Comparison of ENCODE assay signal across 8 cellular contexts in genomic region chr19:55258828-55259539, GRCh38. TPM values are rescaled to one million over a fixed set of nuclear protein-coding genes. Genes with fewer than 3 reads are reported as not detected.
DNase-seq lines count a peak whose midpoint lies in the region; ATAC-seq and TF ChIP-seq lines count a peak whose summit lies in the region.

TSS of gene PPP6R1 (minus strand) at chr19:55259017. CDS start at chr19:55247103, 11,914 bp downstream.

- peak within 1 kb of the TSS; percentile 86 for H3K9ac ChIP-seq in fibroblast of lung (ENCODE audit: insufficient read depth, low read length)

- H2AFZ ChIP-seq in fibroblast of lung (ENCODE audit: low read length): peak within 1 kb of the TSS; percentile 83

- H3K4me3 ChIP-seq in LNCaP clone FGC (ENCODE audit: low read depth, low read length) (peak within 1 kb of the TSS; percentile 92), fibroblast of lung (replicated peaks in 1 of 4; ENCODE audit: control extremely low read depth in 1 of 4, insufficient read depth in 1 of 4, low read depth in 3 of 4, low read length in 4 of 4) (peak within 1 kb of the TSS; percentile 76 to 88 (median 84))
- H3K4me3 ChIP-seq in naive thymus-derived CD4-positive, alpha-beta T cell (ENCODE audit: low read length): peak within 1 kb of the TSS; percentile 87

- CTCF ChIA-PET in RWPE1 (lab: Yijun Ruan, JAX): no interaction called here
- CTCF ChIA-PET in naive thymus-derived CD4-positive, alpha-beta T cell (lab: Charles Lee): interaction anchor here (0.6 to 1.8 kb wide), 3 partner anchors 43 to 383 kb away, joined by 3 to 8 read pairs (median 4); no protein-coding TSS in a partner anchor

- H3K79me2 ChIP-seq in fibroblast of lung (ENCODE audit: control insufficient read depth, insufficient read depth, low read length): peaks cover 46% of the 10 kb centered on the region

- POLR2A ChIA-PET in RWPE1 (lab: Yijun Ruan, JAX; ENCODE audit: low non-redundant PET): interaction anchor here (0.6 to 1.3 kb wide), 6 partner anchors 11 to 154 kb away, joined by 3 to 5 read pairs (median 3); partner anchors contain the start of gene HSPBP1
- POLR2A ChIA-PET in naive thymus-derived CD4-positive, alpha-beta T cell (lab: Charles Lee): interaction anchor here (0.6 to 12.3 kb wide), 25 partner anchors 8 to 395 kb away, joined by 3 to 156 read pairs (median 4); partner anchors contain the start of genes BRSK1, FIZ1, HSPBP1 and ISOC2

- peak within 1 kb of the TSS; percentile 90 for H3K4me2 ChIP-seq in fibroblast of lung (ENCODE audit: extremely low read depth, insufficient read depth, low read length)

- peak; percentile 100 for DNase-seq in Daoy (ENCODE audit: low read depth)
- peak; percentile 97 for DNase-seq in GOT3 (lab: John Stamatoyannopoulos, UW)
- DNase-seq in LNCaP clone FGC (ENCODE audit: low read depth): peak; percentile 99
- peak; percentile 99 for DNase-seq in RWPE1 (ENCODE audit: low spot score)
- peak; percentile 100 for DNase-seq in fibroblast of lung (ENCODE audit: low read depth in 2 of 2)
- DNase-seq in naive thymus-derived CD4-positive, alpha-beta T cell: peak; percentile 92 to 97 (median 96)
- DNase-seq in stimulated activated naive B cell treated with anti-CD40 and anti-IgM and Interleukin-4, amounts not matched to agents 10 μg/mL and 1 μg/mL and 100 μg/mL, for 72 hours: peak; percentile 97

- H3K36me3 Mint-ChIP-seq in activated T-helper 17 cell treated with anti-CD3 and anti-CD28 coated beads, Interleukin-2, amount 50 U/mL, for 72 hours (ENCODE audit: low read depth): peaks cover 55% of the 10 kb centered on the region
- H3K36me3 Mint-ChIP-seq in naive thymus-derived CD4-positive, alpha-beta T cell: peaks cover 0 to 40% (median 4%) of the 10 kb centered on the region in 5 donors
- H3K36me3 Mint-ChIP-seq in stimulated activated naive B cell treated with anti-CD40 and anti-IgM and Interleukin-4, amounts not matched to agents 10 μg/mL and 1 μg/mL and 100 μg/mL, for 72 hours: peaks cover 37 to 44% of the 10 kb centered on the region in 2 donors

- H3K27ac Mint-ChIP-seq in activated T-helper 17 cell treated with anti-CD3 and anti-CD28 coated beads, Interleukin-2, amount 50 U/mL, for 72 hours: peak within 1 kb of the TSS; percentile 99
- peak within 1 kb of the TSS; percentile 97 to 99 (median 98) for H3K27ac Mint-ChIP-seq in naive thymus-derived CD4-positive, alpha-beta T cell
- peak within 1 kb of the TSS; percentile 98 for H3K27ac Mint-ChIP-seq in stimulated activated naive B cell treated with anti-CD40 and anti-IgM and Interleukin-4, amounts not matched to agents 10 μg/mL and 1 μg/mL and 100 μg/mL, for 72 hours

- H3K27ac ChIP-seq in RWPE1: peak within 1 kb of the TSS; percentile 99
- H3K27ac ChIP-seq in fibroblast of lung (ENCODE audit: insufficient read depth, low read length): peak within 1 kb of the TSS; percentile 92
- peak within 1 kb of the TSS; percentile 94 for H3K27ac ChIP-seq in naive thymus-derived CD4-positive, alpha-beta T cell (ENCODE audit: low read depth, low read length)

- TF ChIP-seq CTCF in LNCaP clone FGC (IDR thresholded peaks at IDR 0.05; ENCODE audit: control insufficient read depth, extremely low read depth, insufficient read depth) (no peak), RWPE1 (conservative IDR thresholded peaks at IDR 0.05; ENCODE audit: low read depth) (no peak), fibroblast of lung (conservative IDR thresholded peaks at IDR 0.05 in 1 of 2, IDR thresholded peaks at IDR 0.05 in 1 of 2; ENCODE audit: low read depth in 1 of 2, low read length in 2 of 2) (no peak)

- no peaks in the 10 kb centered on the region for H3K9me3 Mint-ChIP-seq in activated T-helper 17 cell treated with anti-CD3 and anti-CD28 coated beads, Interleukin-2, amount 50 U/mL, for 72 hours
- no peaks in the 10 kb centered on the region for H3K9me3 Mint-ChIP-seq in naive thymus-derived CD4-positive, alpha-beta T cell
- H3K9me3 Mint-ChIP-seq in stimulated activated naive B cell treated with anti-CD40 and anti-IgM and Interleukin-4, amounts not matched to agents 10 μg/mL and 1 μg/mL and 100 μg/mL, for 72 hours: no peaks in the 10 kb centered on the region

- peak; percentile 80 for ATAC-seq in activated T-helper 17 cell treated with anti-CD3 and anti-CD28 coated beads, Interleukin-2, amount 50 U/mL, for 72 hours (replicated peaks)
- peak; percentile 91 for ATAC-seq in naive thymus-derived CD4-positive, alpha-beta T cell
- ATAC-seq in stimulated activated naive B cell treated with anti-CD40 and anti-IgM and Interleukin-4, amounts not matched to agents 10 μg/mL and 1 μg/mL and 100 μg/mL, for 72 hours (replicated peaks): peak; percentile 77 to 78

- intact Hi-C loops in naive thymus-derived CD4-positive, alpha-beta T cell (cut with micrococcal nuclease): loop anchor here (1.0 to 10.0 kb wide), 20 partner anchors 21 to 886 kb away; partner anchors contain the start of genes FIZ1 (in 2 of the 2), HSPBP1 (in 2 of the 2), KMT5C (in 2 of the 2) and PPP1R12C (in 2 of the 2)

- no peaks in the 10 kb centered on the region for H3K27me3 Mint-ChIP-seq in activated T-helper 17 cell treated with anti-CD3 and anti-CD28 coated beads, Interleukin-2, amount 50 U/mL, for 72 hours
- H3K27me3 Mint-ChIP-seq in naive thymus-derived CD4-positive, alpha-beta T cell: no peaks in the 10 kb centered on the region
- no peaks in the 10 kb centered on the region for H3K27me3 Mint-ChIP-seq in stimulated activated naive B cell treated with anti-CD40 and anti-IgM and Interleukin-4, amounts not matched to agents 10 μg/mL and 1 μg/mL and 100 μg/mL, for 72 hours

- H3K9me3 ChIP-seq in fibroblast of lung (ENCODE audit: control insufficient read depth, insufficient read depth, low read depth, low read length): no peaks in the 10 kb centered on the region
- no peaks in the 10 kb centered on the region for H3K9me3 ChIP-seq in naive thymus-derived CD4-positive, alpha-beta T cell (ENCODE audit: control insufficient read depth in 2 of 3, low read length in 3 of 3)

- H3K36me3 ChIP-seq in fibroblast of lung (ENCODE audit: control insufficient read depth, insufficient read depth, low read length): no peaks in the 10 kb centered on the region
- peaks cover 0 to 9% (median 0%) of the 10 kb centered on the region in 3 experiments for H3K36me3 ChIP-seq in naive thymus-derived CD4-positive, alpha-beta T cell (ENCODE audit: control insufficient read depth in 2 of 3, insufficient read depth in 3 of 3, low read length in 3 of 3)

- H4K20me1 ChIP-seq in fibroblast of lung (ENCODE audit: control insufficient read depth, extremely low read depth, insufficient read depth, low read length): no peaks in the 10 kb centered on the region

- peaks cover 3% of the 10 kb centered on the region for H3K4me1 ChIP-seq in fibroblast of lung (ENCODE audit: control insufficient read depth, extremely low read depth, insufficient read depth, low read length)
- H3K4me1 ChIP-seq in naive thymus-derived CD4-positive, alpha-beta T cell (ENCODE audit: control insufficient read depth in 2 of 2, insufficient read depth in 2 of 2, low read length in 2 of 2): peaks cover 31 to 43% of the 10 kb centered on the region in 2 donors

- peaks cover 26% of the 10 kb centered on the region for H3K4me1 Mint-ChIP-seq in activated T-helper 17 cell treated with anti-CD3 and anti-CD28 coated beads, Interleukin-2, amount 50 U/mL, for 72 hours
- peaks cover 36 to 45% (median 41%) of the 10 kb centered on the region in 7 donors for H3K4me1 Mint-ChIP-seq in naive thymus-derived CD4-positive, alpha-beta T cell
- peaks cover 25 to 53% of the 10 kb centered on the region in 2 donors for H3K4me1 Mint-ChIP-seq in stimulated activated naive B cell treated with anti-CD40 and anti-IgM and Interleukin-4, amounts not matched to agents 10 μg/mL and 1 μg/mL and 100 μg/mL, for 72 hours

- H3K4me3 Mint-ChIP-seq in activated T-helper 17 cell treated with anti-CD3 and anti-CD28 coated beads, Interleukin-2, amount 50 U/mL, for 72 hours: peak within 1 kb of the TSS; percentile 96
- H3K4me3 Mint-ChIP-seq in naive thymus-derived CD4-positive, alpha-beta T cell: peak within 1 kb of the TSS; percentile 89 to 99 (median 98)
- peak within 1 kb of the TSS; percentile 95 to 98 for H3K4me3 Mint-ChIP-seq in stimulated activated naive B cell treated with anti-CD40 and anti-IgM and Interleukin-4, amounts not matched to agents 10 μg/mL and 1 μg/mL and 100 μg/mL, for 72 hours

- no peaks in the 10 kb centered on the region for H3K27me3 ChIP-seq in fibroblast of lung (ENCODE audit: control insufficient read depth, insufficient read depth, low read length)
- no peaks in the 10 kb centered on the region for H3K27me3 ChIP-seq in naive thymus-derived CD4-positive, alpha-beta T cell (ENCODE audit: control insufficient read depth in 2 of 2, insufficient read depth in 2 of 2, low read length in 2 of 2)

RNA-seq across cellular contexts. Expression of gene PPP6R1, which starts in this region (rescaled TPM):
- 26.5 and 38.0 TPM in 2 replicates for total RNA-seq in Daoy (2014; rRNA removed; shearing (Covaris generic))
- total RNA-seq in activated T-helper 17 cell treated with anti-CD3 and anti-CD28 coated beads, Interleukin-2, amount 50 U/mL, for 72 hours: 100 to 1,000 TPM; 156 to 319 TPM
- total RNA-seq in fibroblast of lung: 19.3 and 34.0 TPM in 2 replicates
- 28.5 and 43.1 TPM in 2 replicates for polyA plus RNA-seq in fibroblast of lung
- polyA plus RNA-seq in fibroblast of lung (2012): 31.9 and 51.3 TPM in 2 replicates
- polyA minus RNA-seq in fibroblast of lung (ENCODE audit: low replicate concordance): 114 and 154 TPM in 2 replicates
- 100 to 1,000 TPM; 151 to 223 (median 168) TPM for total RNA-seq in naive thymus-derived CD4-positive, alpha-beta T cell
- polyA plus RNA-seq in naive thymus-derived CD4-positive, alpha-beta T cell: 100 to 1,000 TPM in 1 of 2 donors, 10 to 100 TPM in 1; 39.3 to 103 TPM

Comparison
In these comparisons a context has a peak if more than half of its experiments do, and no peak if none do; other contexts are left out.
1. Peak in every context shown above with its lines: DNase-seq, ATAC-seq, H3K4me3 ChIP-seq and H3K27ac ChIP-seq.